12 cellular contexts compared by ENCODE assay signal in genomic region chr17:4970273-4970672, GRCh38. TPM values are rescaled to one million over a fixed set of nuclear protein-coding genes. Genes with fewer than 3 reads are reported as not detected.
DNase-seq lines count a peak whose midpoint lies in the region; ATAC-seq, FAIRE-seq and TF ChIP-seq lines count a peak whose summit lies in the region.
"Had no signal": no experiment of that assay in that cellular context is flagged by ENCODE, and none has a peak within 500 bp of the region (broad histone marks: within the 10 kb centered on the region; RNA-seq: fewer than 3 reads in every experiment).

No MANE protein-coding gene starts in this region.

- H4K8ac ChIP-seq in trophoblast cell (ENCODE audit: low read depth, low read length) = no peak overlapping the region

- H3K36me3 ChIP-seq in K562 (ENCODE audit: control insufficient read depth, insufficient read depth, low read length) (peaks cover 65% of the 10 kb centered on the region; the same call in 2 of the 3 replicates), HAP-1 (replicated peaks) (peaks cover 55% of the 10 kb centered on the region), trophoblast cell (ENCODE audit: control insufficient read depth in 1 of 2, insufficient read depth in 2 of 2, low read length in 2 of 2) (peaks cover 25 to 29% of the 10 kb centered on the region in 2 experiments)
- H3K36me3 ChIP-seq: BE2C had no signal

- no peak overlapping the region for H4K91ac ChIP-seq in trophoblast cell (ENCODE audit: low read depth, low read length)

- H3K27me3 ChIP-seq in K562 (ENCODE audit: control insufficient read depth in 2 of 2, insufficient read depth in 2 of 2, low read length in 2 of 2) = no peaks in the 10 kb centered on the region
- H3K27me3 ChIP-seq in HAP-1 (ENCODE audit: low read depth) = no peaks in the 10 kb centered on the region
- H3K27me3 ChIP-seq in trophoblast cell (ENCODE audit: insufficient read depth, low read length) = no peaks in the 10 kb centered on the region
- H3K27me3 ChIP-seq: BE2C had no signal

- no peaks in the 10 kb centered on the region for H3K27me3 Mint-ChIP-seq in natural killer cell (ENCODE audit: low read depth in 2 of 2)
- H3K27me3 Mint-ChIP-seq in natural killer cell treated with Interleukin-12 subunit alpha and Interleukin-12 subunit beta and Interleukin-15 and Interleukin-18, amount 100 ng/mL, for 72 hours = no peaks in the 10 kb centered on the region
- H3K27me3 Mint-ChIP-seq in nephron (ENCODE audit: low read depth) = no peaks in the 10 kb centered on the region

- H3K27ac Mint-ChIP-seq in natural killer cell = peak overlapping the region in 1 of 2 donors; percentile 19
- no peak overlapping the region for H3K27ac Mint-ChIP-seq in natural killer cell treated with Interleukin-12 subunit alpha and Interleukin-12 subunit beta and Interleukin-15 and Interleukin-18, amount 100 ng/mL, for 72 hours
- peak overlapping the region in 2 of 3 experiments; percentile 62 to 76 for H3K27ac Mint-ChIP-seq in nephron

- no peak overlapping the region for H3K14ac ChIP-seq in trophoblast cell (ENCODE audit: low read length)

- H4K12ac ChIP-seq in trophoblast cell (ENCODE audit: low read depth, low read length) = no peak overlapping the region

- 93% methylated on average over 5 of the region's 8 CpGs for WGBS in K562 (ENCODE audit: insufficient coverage, low coverage, missing lambda C conversion rate)
- WGBS in trophoblast cell (ENCODE audit: extremely low coverage, insufficient coverage, insufficient read length) = no CpG with 5 or more reads among the region's 8 CpGs

- TF ChIP-seq RAD21 in K562 (CRISPR knock-in tag; conservative IDR thresholded peaks at IDR 0.05 in 1 of 2, IDR thresholded peaks at IDR 0.05 in 1 of 2) = no peak

- H3K4me2 ChIP-seq in K562 (ENCODE audit: insufficient read depth, low read length) (no peak overlapping the region), trophoblast cell (ENCODE audit: low read length) (no peak overlapping the region)

- H3K79me1 ChIP-seq in trophoblast cell (ENCODE audit: low read length) = peaks cover 27% of the 10 kb centered on the region

- no peak overlapping the region for H3K18ac ChIP-seq in trophoblast cell (ENCODE audit: low read length)

- no peaks in the 10 kb centered on the region for H3K9me1 ChIP-seq in K562 (ENCODE audit: control insufficient read depth, insufficient read depth, low read length)

- H3K79me2 ChIP-seq in K562 (ENCODE audit: control insufficient read depth, insufficient read depth, low read length) (peaks cover 25% of the 10 kb centered on the region), trophoblast cell (ENCODE audit: control insufficient read depth, insufficient read depth, low read length, poor library complexity) (peaks cover 19% of the 10 kb centered on the region)

- ATAC-seq in natural killer cell (no peak), K562 (no peak), HG03159 (IDR thresholded peaks at IDR 0.05; ENCODE audit: unreplicated experiment) (no peak)
- no peak for ATAC-seq in natural killer cell treated with Interleukin-12 subunit alpha and Interleukin-12 subunit beta and Interleukin-15 and Interleukin-18, amount 100 ng/mL, for 72 hours

- H3K9me3 ChIP-seq in K562 (replicated peaks; ENCODE audit: control insufficient read depth, insufficient read depth, low read depth, low read length) (no peaks in the 10 kb centered on the region), HAP-1 (0 out of 2 replicates have a peak, but pooled peaks cover 6% of the 10 kb centered on the region), trophoblast cell (ENCODE audit: insufficient read depth, low read depth, low read length) (no peaks in the 10 kb centered on the region)
- H3K9me3 ChIP-seq: BE2C had no signal

- H3K4me1 Mint-ChIP-seq in natural killer cell (peaks cover 10 to 12% of the 10 kb centered on the region in 2 donors), nephron (peaks cover 29% of the 10 kb centered on the region)
- peaks cover 16 to 26% of the 10 kb centered on the region in 2 donors for H3K4me1 Mint-ChIP-seq in natural killer cell treated with Interleukin-12 subunit alpha and Interleukin-12 subunit beta and Interleukin-15 and Interleukin-18, amount 100 ng/mL, for 72 hours (ENCODE audit: low read depth in 2 of 2)

- BruUV-seq in K562 (replicated peaks; lab: Mats Ljungman, UMichigan) = no TSS peak

- H2BK5ac ChIP-seq in trophoblast cell (ENCODE audit: low read depth, low read length, poor library complexity) = no peak overlapping the region

- no peak overlapping the region for H3K4ac ChIP-seq in trophoblast cell (ENCODE audit: low read depth, low read length)

- H3K27ac ChIP-seq in K562 (ENCODE audit: extremely low read depth, low read depth, low read length) (peak overlapping the region; percentile 95; the same call in 1 of the 3 replicates), trophoblast cell (ENCODE audit: low read depth, low read length) (no peak overlapping the region)

- H2BK120ac ChIP-seq in trophoblast cell (ENCODE audit: insufficient read depth, low read length, poor library complexity) = no peak overlapping the region

- H3K4me3 Mint-ChIP-seq in natural killer cell (peak overlapping the region; percentile 56), nephron (peak overlapping the region; percentile 70 to 82 (median 72))
- H3K4me3 Mint-ChIP-seq in natural killer cell treated with Interleukin-12 subunit alpha and Interleukin-12 subunit beta and Interleukin-15 and Interleukin-18, amount 100 ng/mL, for 72 hours = no peak overlapping the region

- TF ChIP-seq CTCF in natural killer cell (IDR thresholded peaks at IDR 0.05) (no peak), K562 (IDR thresholded peaks at IDR 0.05 in 2 of 3, conservative IDR thresholded peaks at IDR 0.05 in 1 of 3; ENCODE audit: insufficient read depth in 2 of 3, low read depth in 1 of 3, low read length in 3 of 3) (no peak), nephron (IDR thresholded peaks at IDR 0.05; ENCODE audit: unreplicated experiment in 3 of 3) (no peak)

- CTCF ChIA-PET in K562 (lab: Yijun Ruan, JAX; ENCODE audit: low intra/inter-chr PET ratio) = no interaction called here

- POLR2A ChIA-PET in K562 (lab: Yijun Ruan, JAX) = interaction anchor here (0.9 to 1.4 kb wide), 2 partner anchors 9 to 61 kb away, joined by 3 to 8 read pairs; no protein-coding TSS in a partner anchor

- no peak for TF ChIP-seq POLR2A in K562 (conservative IDR thresholded peaks at IDR 0.05)

- no peak for FAIRE-seq in K562 (lab: Jason Lieb, UNC)
- FAIRE-seq: HTR-8/SVneo had no signal

- H3K4me1 ChIP-seq in K562 (replicated peaks in 1 of 2; ENCODE audit: control insufficient read depth in 2 of 2, insufficient read depth in 2 of 2, low read length in 2 of 2) (peaks cover 23 to 26% of the 10 kb centered on the region in 2 experiments), HAP-1 (peaks cover 17% of the 10 kb centered on the region), trophoblast cell (ENCODE audit: control insufficient read depth in 1 of 2, insufficient read depth in 2 of 2, low read length in 2 of 2) (peaks cover 15 to 20% of the 10 kb centered on the region in 2 experiments)
- H3K4me1 ChIP-seq: BE2C had no signal

- DNase-seq in natural killer cell (no peak), K562 (ENCODE audit: extremely low read depth in 1 of 4, low spot score in 3 of 4) (no peak), HAP-1 (ENCODE audit: low spot score in 2 of 2) (no peak), trophoblast cell (no peak), A172 (ENCODE audit: low spot score) (no peak)
- DNase-seq in natural killer cell treated with Interleukin-12 subunit alpha and Interleukin-12 subunit beta and Interleukin-15 and Interleukin-18, amount 100 ng/mL, for 72 hours (ENCODE audit: low spot score) = no peak
- DNase-seq: BE2C, NCI-H1105, SHP77 treated with DMSO at 0.1 percent for 48 hours had no signal

- no peak overlapping the region for H3K23ac ChIP-seq in trophoblast cell (ENCODE audit: low read length)

- H3K4me3 ChIP-seq in K562 (no peak overlapping the region), HAP-1 (no peak overlapping the region), trophoblast cell (ENCODE audit: low read depth, low read length) (no peak overlapping the region)

- H2AFZ ChIP-seq in K562 (ENCODE audit: low read depth, low read length) (no peak overlapping the region), trophoblast cell (ENCODE audit: insufficient read depth, low read length, poor library complexity) (no peak overlapping the region)

- no peak for TF ChIP-seq EP300 in K562 (IDR thresholded peaks at IDR 0.05; ENCODE audit: low read length)

- no peak overlapping the region for H2AK5ac ChIP-seq in trophoblast cell (ENCODE audit: low read length)

- H3K9ac ChIP-seq in K562 (ENCODE audit: insufficient read depth in 1 of 2, low read depth in 2 of 2, low read length in 2 of 2) (no peak overlapping the region), trophoblast cell (ENCODE audit: low read length) (no peak overlapping the region)

- intact Hi-C loops in natural killer cell (cut with micrococcal nuclease) (no loop called here), K562 (cut with micrococcal nuclease) (no loop called here)

- in situ Hi-C loops in K562 (cut with MboI) = no loop called here
- in situ Hi-C loops in HAP-1 (cut with MboI; ENCODE audit: low sequenced_read_pairs) = no loop called here

- no peak overlapping the region for H2BK12ac ChIP-seq in trophoblast cell (ENCODE audit: low read length)

- H3K36me3 Mint-ChIP-seq in natural killer cell (no peaks in the 10 kb centered on the region), nephron (ENCODE audit: low read depth) (peaks cover 30% of the 10 kb centered on the region)
- peaks cover 4% of the 10 kb centered on the region for H3K36me3 Mint-ChIP-seq in natural killer cell treated with Interleukin-12 subunit alpha and Interleukin-12 subunit beta and Interleukin-15 and Interleukin-18, amount 100 ng/mL, for 72 hours

- no peaks in the 10 kb centered on the region for H4K20me1 ChIP-seq in K562 (replicated peaks; ENCODE audit: control insufficient read depth, insufficient read depth, low read length)

- no peaks in the 10 kb centered on the region for H3K9me3 Mint-ChIP-seq in natural killer cell
- H3K9me3 Mint-ChIP-seq in natural killer cell treated with Interleukin-12 subunit alpha and Interleukin-12 subunit beta and Interleukin-15 and Interleukin-18, amount 100 ng/mL, for 72 hours = no peaks in the 10 kb centered on the region
- H3K9me3 Mint-ChIP-seq in nephron = no peaks in the 10 kb centered on the region

RNA-seq across cellular contexts. Expression of gene SPAG7, which starts 2.7 kb away (rescaled TPM):
- total RNA-seq in natural killer cell (10 to 100 TPM; 45.7 to 60.2 (median 59.6) TPM), K562 (2014; rRNA removed) (44.5 and 48.0 TPM in 2 replicates), K562 (2014; rRNA removed; fragmentation: Illumina TruSeq; extraction: Trizol) (21.0 and 25.3 TPM in 2 replicates), K562 (2015; rRNA removed; fragmentation: Illumina TruSeq; extraction: Trizol) (38.6 and 42.0 TPM in 2 replicates), K562 (2021) (29.6 and 30.5 TPM in 2 replicates)
- 10 to 100 TPM; 51.4 to 71.9 TPM for total RNA-seq in natural killer cell treated with Interleukin-12 subunit alpha and Interleukin-12 subunit beta and Interleukin-15 and Interleukin-18, amount 100 ng/mL, for 72 hours
- 19.6 and 28.6 TPM in 2 replicates for total RNA-seq in K562 (2011; cell fraction: chromatin; rRNA removed; ENCODE audit: low replicate concordance)
- total RNA-seq in K562 (2011; cell fraction: nucleolus; rRNA removed) = 20.9 and 24.7 TPM in 2 replicates
- total RNA-seq in K562 (2011; cell fraction: nucleoplasm; rRNA removed) = 14.2 and 20.9 TPM in 2 replicates
- polyA plus RNA-seq in K562 (2011; rRNA removed) (36.3 and 38.8 TPM in 2 replicates), K562 (2014; fragmentation: Illumina TruSeq; extraction: Trizol) (36.2 and 40.9 TPM in 2 replicates), K562 (2014; fragmentation: Nextera tagmentation; extraction: Ambion mirVana) (10 to 100 TPM in 1 of 2 experiments, 1 to 10 TPM in 1; 5.6 to 19.7 TPM), K562 (2014; rRNA removed) (53.5 and 56.2 TPM in 2 replicates)
- 27.6 and 32.0 TPM in 2 replicates for polyA plus RNA-seq in K562 (2011; cell fraction: cytosol; rRNA removed)
- 25.4 and 31.1 TPM in 2 replicates for polyA plus RNA-seq in K562 (2011; cell fraction: nucleus; rRNA removed)
- polyA plus RNA-seq in K562 (2012) = 36.7 and 37.8 TPM in 2 replicates
- 16.5 and 24.4 TPM in 2 replicates for polyA minus RNA-seq in K562 (2011; rRNA and poly(A)+ RNA removed)
- polyA minus RNA-seq in K562 (2011; cell fraction: cytosol; rRNA and poly(A)+ RNA removed) = 6.8 and 7.3 TPM in 2 replicates
- 5.5 and 14.2 TPM in 2 replicates for polyA minus RNA-seq in K562 (2011; cell fraction: nucleus; rRNA and poly(A)+ RNA removed)
- 59.1 and 62.6 TPM in 2 replicates for polyA plus RNA-seq in trophoblast cell (2013)
- 74.4 and 90.6 TPM in 2 replicates for total RNA-seq in A172 (2014; rRNA removed; shearing (Covaris generic))

RNA-seq across cellular contexts. Expression of gene CAMTA2, which starts 17.2 kb away (rescaled TPM):
- 10 to 100 TPM; 56.2 to 69.5 (median 69.4) TPM for total RNA-seq in natural killer cell
- total RNA-seq in natural killer cell treated with Interleukin-12 subunit alpha and Interleukin-12 subunit beta and Interleukin-15 and Interleukin-18, amount 100 ng/mL, for 72 hours = 10 to 100 TPM; 51.0 to 87.9 TPM
- 94.8 and 197 TPM in 2 replicates for total RNA-seq in K562 (2011; cell fraction: chromatin; rRNA removed; ENCODE audit: low replicate concordance)
- 81.6 and 88.2 TPM in 2 replicates for total RNA-seq in K562 (2011; cell fraction: nucleolus; rRNA removed)
- total RNA-seq in K562 (2011; cell fraction: nucleoplasm; rRNA removed) = 67.5 and 71.6 TPM in 2 replicates
- 3.7 and 9.6 TPM in 2 replicates for total RNA-seq in K562 (2014; rRNA removed)
- 4.0 and 4.4 TPM in 2 replicates for total RNA-seq in K562 (2014; rRNA removed; fragmentation: Illumina TruSeq; extraction: Trizol)
- total RNA-seq in K562 (2015; rRNA removed; fragmentation: Illumina TruSeq; extraction: Trizol) = 5.3 and 7.0 TPM in 2 replicates
- total RNA-seq in K562 (2021) = 19.9 and 25.1 TPM in 2 replicates
- polyA plus RNA-seq in K562 (2011; rRNA removed) = 6.3 and 17.6 TPM in 2 replicates
- polyA plus RNA-seq in K562 (2011; cell fraction: cytosol; rRNA removed) = 5.4 and 7.7 TPM in 2 replicates
- 41.9 and 61.2 TPM in 2 replicates for polyA plus RNA-seq in K562 (2011; cell fraction: nucleus; rRNA removed)
- 15.5 and 24.1 TPM in 2 replicates for polyA plus RNA-seq in K562 (2012)
- 20.5 and 22.7 TPM in 2 replicates for polyA plus RNA-seq in K562 (2014; fragmentation: Illumina TruSeq; extraction: Trizol)
- polyA plus RNA-seq in K562 (2014; fragmentation: Nextera tagmentation; extraction: Ambion mirVana) = under 1 TPM; 0.24 to 0.96 TPM
- 13.6 and 20.2 TPM in 2 replicates for polyA plus RNA-seq in K562 (2014; rRNA removed)
- 7.2 and 7.6 TPM in 2 replicates for polyA minus RNA-seq in K562 (2011; rRNA and poly(A)+ RNA removed)
- polyA minus RNA-seq in K562 (2011; cell fraction: cytosol; rRNA and poly(A)+ RNA removed) = 9.3 and 18.1 TPM in 2 replicates
- 11.0 and 13.6 TPM in 2 replicates for polyA minus RNA-seq in K562 (2011; cell fraction: nucleus; rRNA and poly(A)+ RNA removed)
- 38.3 and 39.7 TPM in 2 replicates for polyA plus RNA-seq in trophoblast cell (2013)
- total RNA-seq in A172 (2014; rRNA removed; shearing (Covaris generic)) = 2.4 and 7.1 TPM in 2 replicates

RNA-seq across cellular contexts. Expression of gene ENO3, which starts 19.4 kb away (rescaled TPM):
- total RNA-seq in natural killer cell (10 to 100 TPM; 26.1 to 28.4 (median 26.6) TPM), K562 (2014; rRNA removed) (7.1 and 8.3 TPM in 2 replicates), K562 (2014; rRNA removed; fragmentation: Illumina TruSeq; extraction: Trizol) (2.4 and 5.7 TPM in 2 replicates), K562 (2015; rRNA removed; fragmentation: Illumina TruSeq; extraction: Trizol) (5.6 and 5.9 TPM in 2 replicates), K562 (2021) (10.8 and 13.6 TPM in 2 replicates)
- total RNA-seq in natural killer cell treated with Interleukin-12 subunit alpha and Interleukin-12 subunit beta and Interleukin-15 and Interleukin-18, amount 100 ng/mL, for 72 hours = 10 to 100 TPM in 1 of 2 donors, 1 to 10 TPM in 1; 8.7 to 26.1 TPM
- 32.5 and 71.2 TPM in 2 replicates for total RNA-seq in K562 (2011; cell fraction: chromatin; rRNA removed; ENCODE audit: low replicate concordance)
- 31.6 and 45.9 TPM in 2 replicates for total RNA-seq in K562 (2011; cell fraction: nucleolus; rRNA removed)
- total RNA-seq in K562 (2011; cell fraction: nucleoplasm; rRNA removed) = 30.1 and 40.7 TPM in 2 replicates
- polyA plus RNA-seq in K562 (2011; rRNA removed) (15.4 and 15.5 TPM in 2 replicates), K562 (2014; fragmentation: Illumina TruSeq; extraction: Trizol) (9.9 and 10.5 TPM in 2 replicates), K562 (2014; fragmentation: Nextera tagmentation; extraction: Ambion mirVana) (10 to 100 TPM in 1 of 2 experiments, 1 to 10 TPM in 1; 6.3 to 12.5 TPM), K562 (2014; rRNA removed) (17.2 and 18.4 TPM in 2 replicates)
- polyA plus RNA-seq in K562 (2011; cell fraction: cytosol; rRNA removed) = 12.6 and 14.8 TPM in 2 replicates
- polyA plus RNA-seq in K562 (2011; cell fraction: nucleus; rRNA removed) = 140 and 201 TPM in 2 replicates
- 16.9 and 27.2 TPM in 2 replicates for polyA plus RNA-seq in K562 (2012)
- 5.1 and 10.0 TPM in 2 replicates for polyA minus RNA-seq in K562 (2011; rRNA and poly(A)+ RNA removed)
- polyA minus RNA-seq in K562 (2011; cell fraction: cytosol; rRNA and poly(A)+ RNA removed) = 6.4 and 10.6 TPM in 2 replicates
- polyA minus RNA-seq in K562 (2011; cell fraction: nucleus; rRNA and poly(A)+ RNA removed) = 13.9 and 15.6 TPM in 2 replicates
- polyA plus RNA-seq in trophoblast cell (2013) = 5.6 and 5.8 TPM in 2 replicates
- total RNA-seq in A172 (2014; rRNA removed; shearing (Covaris generic)) = 4.0 and 12.3 TPM in 2 replicates

RNA-seq across cellular contexts. Expression of gene PFN1, which starts 21.9 kb away (rescaled TPM):
- total RNA-seq in natural killer cell = 1,000 to 10,000 TPM; 1,278 to 1,379 (median 1,308) TPM
- 1,000 to 10,000 TPM; 1,741 to 1,743 TPM for total RNA-seq in natural killer cell treated with Interleukin-12 subunit alpha and Interleukin-12 subunit beta and Interleukin-15 and Interleukin-18, amount 100 ng/mL, for 72 hours
- 80.0 and 142 TPM in 2 replicates for total RNA-seq in K562 (2011; cell fraction: chromatin; rRNA removed; ENCODE audit: low replicate concordance)
- total RNA-seq in K562 (2011; cell fraction: nucleolus; rRNA removed) = 149 and 155 TPM in 2 replicates
- total RNA-seq in K562 (2011; cell fraction: nucleoplasm; rRNA removed) = 146 and 190 TPM in 2 replicates
- 1,086 and 1,479 TPM in 2 replicates for total RNA-seq in K562 (2014; rRNA removed)
- 307 and 327 TPM in 2 replicates for total RNA-seq in K562 (2014; rRNA removed; fragmentation: Illumina TruSeq; extraction: Trizol)
- 456 and 466 TPM in 2 replicates for total RNA-seq in K562 (2015; rRNA removed; fragmentation: Illumina TruSeq; extraction: Trizol)
- 787 and 792 TPM in 2 replicates for total RNA-seq in K562 (2021)
- 382 and 556 TPM in 2 replicates for polyA plus RNA-seq in K562 (2011; rRNA removed)
- 759 and 962 TPM in 2 replicates for polyA plus RNA-seq in K562 (2011; cell fraction: cytosol; rRNA removed)
- polyA plus RNA-seq in K562 (2011; cell fraction: nucleus; rRNA removed) = 352 and 419 TPM in 2 replicates
- polyA plus RNA-seq in K562 (2012) = 697 and 1,149 TPM in 2 replicates
- polyA plus RNA-seq in K562 (2014; fragmentation: Illumina TruSeq; extraction: Trizol) = 776 and 901 TPM in 2 replicates
- polyA plus RNA-seq in K562 (2014; fragmentation: Nextera tagmentation; extraction: Ambion mirVana) = 10 to 100 TPM; 60.5 to 88.0 TPM
- 879 and 1,059 TPM in 2 replicates for polyA plus RNA-seq in K562 (2014; rRNA removed)
- polyA minus RNA-seq in K562 (2011; rRNA and poly(A)+ RNA removed) = 233 and 265 TPM in 2 replicates
- 518 and 865 TPM in 2 replicates for polyA minus RNA-seq in K562 (2011; cell fraction: cytosol; rRNA and poly(A)+ RNA removed)
- polyA minus RNA-seq in K562 (2011; cell fraction: nucleus; rRNA and poly(A)+ RNA removed) = 109 and 151 TPM in 2 replicates
- 1,571 and 1,587 TPM in 2 replicates for polyA plus RNA-seq in trophoblast cell (2013)
- 1,113 and 1,180 TPM in 2 replicates for total RNA-seq in A172 (2014; rRNA removed; shearing (Covaris generic))

RNA-seq across cellular contexts. Expression of gene INCA1, which starts 27.0 kb away (rescaled TPM):
- total RNA-seq in natural killer cell = under 1 TPM in 2 of 3 donors, not detected in 1; 0.39 to 0.54 TPM
- under 1 TPM; 0.31 to 0.56 TPM for total RNA-seq in natural killer cell treated with Interleukin-12 subunit alpha and Interleukin-12 subunit beta and Interleukin-15 and Interleukin-18, amount 100 ng/mL, for 72 hours
- 0.25 TPM in 1 of 2 replicates, not detected in the other for total RNA-seq in K562 (2011; cell fraction: chromatin; rRNA removed; ENCODE audit: low replicate concordance)
- total RNA-seq in K562 (2011; cell fraction: nucleolus; rRNA removed) = not detected in 2 replicates
- total RNA-seq in K562 (2011; cell fraction: nucleoplasm; rRNA removed) = not detected in 2 replicates
- 0.27 TPM in 1 of 2 replicates, not detected in the other for total RNA-seq in K562 (2014; rRNA removed)
- total RNA-seq in K562 (2014; rRNA removed; fragmentation: Illumina TruSeq; extraction: Trizol) = not detected in 2 replicates
- not detected in 2 replicates for total RNA-seq in K562 (2015; rRNA removed; fragmentation: Illumina TruSeq; extraction: Trizol)
- total RNA-seq in K562 (2021) = 0.22 TPM in 1 of 2 replicates, not detected in the other
- 0.08 TPM in 1 of 2 replicates, not detected in the other for polyA plus RNA-seq in K562 (2011; rRNA removed)
- 0.09 TPM in 1 of 2 replicates, not detected in the other for polyA plus RNA-seq in K562 (2011; cell fraction: cytosol; rRNA removed)
- 0.47 TPM in 1 of 2 replicates, not detected in the other for polyA plus RNA-seq in K562 (2011; cell fraction: nucleus; rRNA removed)
- polyA plus RNA-seq in K562 (2012) = 0.69 and 1.1 TPM in 2 replicates
- 0.13 TPM in 1 of 2 replicates, not detected in the other for polyA plus RNA-seq in K562 (2014; fragmentation: Illumina TruSeq; extraction: Trizol)
- polyA plus RNA-seq in K562 (2014; fragmentation: Nextera tagmentation; extraction: Ambion mirVana) = under 1 TPM; 0.11 to 0.50 TPM
- not detected in 2 replicates for polyA plus RNA-seq in K562 (2014; rRNA removed)
- not detected in 2 replicates for polyA minus RNA-seq in K562 (2011; rRNA and poly(A)+ RNA removed)
- polyA minus RNA-seq in K562 (2011; cell fraction: cytosol; rRNA and poly(A)+ RNA removed) = not detected in 2 replicates
- not detected in 2 replicates for polyA minus RNA-seq in K562 (2011; cell fraction: nucleus; rRNA and poly(A)+ RNA removed)
- 0.55 and 0.56 TPM in 2 replicates for polyA plus RNA-seq in trophoblast cell (2013)
- total RNA-seq in A172 (2014; rRNA removed; shearing (Covaris generic)) = 0.88 and 1.5 TPM in 2 replicates

Comparison
In these comparisons a context has a peak if more than half of its experiments do, and no peak if none do; other contexts are left out.
1. H3K27ac Mint-ChIP-seq: peak in nephron (2 of 3); none in natural killer cell treated with Interleukin-12 subunit alpha and Interleukin-12 subunit beta and Interleukin-15 and Interleukin-18, amount 100 ng/mL, for 72 hours (0 of 2).